ENCODE assay signal across 24 cellular contexts in genomic region chr16:35711435-35711834, GRCh38.
DNase-seq lines count a peak whose midpoint lies in the region; ATAC-seq and TF ChIP-seq lines count a peak whose summit lies in the region.
"Had no signal": no experiment of that assay in that cellular context is flagged by ENCODE, and none has a peak within 500 bp of the region (broad histone marks: within the 10 kb centered on the region; RNA-seq: fewer than 3 reads in every experiment).

No MANE protein-coding gene starts in this region.

- H3K4me1 Mint-ChIP-seq in activated CD8-positive, alpha-beta memory T cell treated with anti-CD3 and anti-CD28 coated beads, Interleukin-2, amount 10 ng/mL, durations not matched to agents 7 days and 5 days: no peaks in the 10 kb centered on the region
- H3K4me1 Mint-ChIP-seq in type B pancreatic cell (ENCODE audit: unreplicated experiment): no peaks in the 10 kb centered on the region
- H3K4me1 Mint-ChIP-seq in activated T-cell treated with anti-CD3 and anti-CD28 coated beads, Interleukin-2, amount 50 U/mL, for 4 hours (ENCODE audit: low read depth): no peaks in the 10 kb centered on the region
- H3K4me1 Mint-ChIP-seq: CD14-positive monocyte; CD4-positive, alpha-beta memory T cell had no signal

- 72 to 73% methylated on average over 6 of the region's 6 CpGs for WGBS in lung, 2 donors

- H3K9me3 ChIP-seq in RWPE2 (ENCODE audit: severe bottlenecking): peaks cover 5% of the 10 kb centered on the region
- H3K9me3 ChIP-seq in lung (ENCODE audit: control insufficient read depth in 2 of 2, insufficient read depth in 1 of 2, low read length in 1 of 2): peaks cover 6 to 9% of the 10 kb centered on the region in 2 donors
- no peaks in the 10 kb centered on the region for H3K9me3 ChIP-seq in gastrocnemius medialis
- H3K9me3 ChIP-seq: A549, BE2C, HAP-1 had no signal

- CTCF ChIA-PET in activated CD8-positive, alpha-beta memory T cell treated with anti-CD3 and anti-CD28 coated beads, Interleukin-2, amount 10 ng/mL, durations not matched to agents 7 days and 5 days (lab: Charles Lee): no interaction called here

- TF ChIP-seq CTCF in RWPE2 (IDR thresholded peaks at IDR 0.05; ENCODE audit: poor library complexity, severe bottlenecking) (no peak), lung (IDR thresholded peaks at IDR 0.05; ENCODE audit: control extremely low read depth, extremely low read depth) (no peak), type B pancreatic cell (conservative IDR thresholded peaks at IDR 0.05) (no peak), gastrocnemius medialis (IDR thresholded peaks at IDR 0.05 in 4 of 5, conservative IDR thresholded peaks at IDR 0.05 in 1 of 5) (no peak)

- H3K4me3 Mint-ChIP-seq in activated CD8-positive, alpha-beta memory T cell treated with anti-CD3 and anti-CD28 coated beads, Interleukin-2, amount 10 ng/mL, durations not matched to agents 7 days and 5 days: no peak overlapping the region
- no peak overlapping the region for H3K4me3 Mint-ChIP-seq in type B pancreatic cell
- H3K4me3 Mint-ChIP-seq in activated T-cell treated with anti-CD3 and anti-CD28 coated beads, Interleukin-2, amount 50 U/mL, for 4 hours: no peak overlapping the region
- H3K4me3 Mint-ChIP-seq: CD14-positive monocyte; CD4-positive, alpha-beta memory T cell; HFFc6 had no signal

- H3K27ac Mint-ChIP-seq in activated CD8-positive, alpha-beta memory T cell treated with anti-CD3 and anti-CD28 coated beads, Interleukin-2, amount 10 ng/mL, durations not matched to agents 7 days and 5 days: no peak overlapping the region
- no peak overlapping the region for H3K27ac Mint-ChIP-seq in type B pancreatic cell
- H3K27ac Mint-ChIP-seq: CD14-positive monocyte; CD4-positive, alpha-beta memory T cell; HFFc6 had no signal

- no peak for TF ChIP-seq POLR2A in gastrocnemius medialis (IDR thresholded peaks at IDR 0.05)

- H3K36me3 ChIP-seq in RWPE2 (ENCODE audit: low read depth) (no peaks in the 10 kb centered on the region), lung (ENCODE audit: control insufficient read depth in 2 of 2, insufficient read depth in 2 of 2, low read length in 2 of 2) (no peaks in the 10 kb centered on the region), gastrocnemius medialis (no peaks in the 10 kb centered on the region)
- H3K36me3 ChIP-seq: BE2C; BLaER1 treated with 17β-estradiol and CSF1 and Interleukin-3, amounts not matched to agents 10 nM and 100 nM; HAP-1 had no signal

- H3K27me3 ChIP-seq in RWPE2 (ENCODE audit: insufficient read depth, poor library complexity, severe bottlenecking): no peaks in the 10 kb centered on the region
- H3K27me3 ChIP-seq in lung (ENCODE audit: control insufficient read depth, insufficient read depth): no peaks in the 10 kb centered on the region
- no peaks in the 10 kb centered on the region for H3K27me3 ChIP-seq in gastrocnemius medialis
- H3K27me3 ChIP-seq: BE2C; BLaER1 treated with 17β-estradiol and CSF1 and Interleukin-3, amounts not matched to agents 10 nM and 100 nM had no signal

- ATAC-seq in activated CD8-positive, alpha-beta memory T cell treated with anti-CD3 and anti-CD28 coated beads, Interleukin-2, amount 10 ng/mL, durations not matched to agents 7 days and 5 days: no peak
- no peak for ATAC-seq in RWPE2 (ENCODE audit: low read depth)
- ATAC-seq in lung (ENCODE audit: insufficient read depth, low FRiP score): no peak
- no peak for ATAC-seq in gastrocnemius medialis
- no peak for ATAC-seq in activated T-cell treated with anti-CD3 and anti-CD28 coated beads, Interleukin-2, amount 50 U/mL, for 4 hours
- ATAC-seq: A549 had no signal

- no peaks in the 10 kb centered on the region for H3K27me3 Mint-ChIP-seq in activated CD8-positive, alpha-beta memory T cell treated with anti-CD3 and anti-CD28 coated beads, Interleukin-2, amount 10 ng/mL, durations not matched to agents 7 days and 5 days
- H3K27me3 Mint-ChIP-seq in type B pancreatic cell: no peaks in the 10 kb centered on the region
- H3K27me3 Mint-ChIP-seq in activated T-cell treated with anti-CD3 and anti-CD28 coated beads, Interleukin-2, amount 50 U/mL, for 4 hours (ENCODE audit: low read depth): no peaks in the 10 kb centered on the region
- H3K27me3 Mint-ChIP-seq: CD4-positive, alpha-beta memory T cell had no signal

- H3K9me3 Mint-ChIP-seq in activated CD8-positive, alpha-beta memory T cell treated with anti-CD3 and anti-CD28 coated beads, Interleukin-2, amount 10 ng/mL, durations not matched to agents 7 days and 5 days (ENCODE audit: low read depth): peaks cover 7% of the 10 kb centered on the region
- peaks cover 23% of the 10 kb centered on the region for H3K9me3 Mint-ChIP-seq in type B pancreatic cell
- H3K9me3 Mint-ChIP-seq in activated T-cell treated with anti-CD3 and anti-CD28 coated beads, Interleukin-2, amount 50 U/mL, for 4 hours: peaks cover 32% of the 10 kb centered on the region

- H3K36me3 Mint-ChIP-seq in activated CD8-positive, alpha-beta memory T cell treated with anti-CD3 and anti-CD28 coated beads, Interleukin-2, amount 10 ng/mL, durations not matched to agents 7 days and 5 days: no peaks in the 10 kb centered on the region
- no peaks in the 10 kb centered on the region for H3K36me3 Mint-ChIP-seq in type B pancreatic cell
- no peaks in the 10 kb centered on the region for H3K36me3 Mint-ChIP-seq in activated T-cell treated with anti-CD3 and anti-CD28 coated beads, Interleukin-2, amount 50 U/mL, for 4 hours (ENCODE audit: insufficient read depth)
- H3K36me3 Mint-ChIP-seq: CD14-positive monocyte had no signal

- DNase-seq in activated CD8-positive, alpha-beta memory T cell treated with anti-CD3 and anti-CD28 coated beads, Interleukin-2, amount 50 U/mL, for 48 hours: peak; percentile 7
- DNase-seq in activated CD8-positive, alpha-beta memory T cell treated with anti-CD3 and anti-CD28 coated beads, Interleukin-2, amount 10 ng/mL, durations not matched to agents 7 days and 5 days: no peak
- DNase-seq in RWPE2 (ENCODE audit: low spot score) (peak; percentile 19), lung (ENCODE audit: low spot score) (peak; percentile 17), type B pancreatic cell (ENCODE audit: extremely low spot score, unreplicated experiment) (peak; percentile 13), CD1c-positive myeloid dendritic cell (ENCODE audit: extremely low spot score) (no peak), gastrocnemius medialis (no peak)
- no peak for DNase-seq in activated T-cell treated with anti-CD3 and anti-CD28 coated beads, Interleukin-2, amount 50 U/mL, for 4 hours
- DNase-seq: ACHN; AML-193; BE2C; Calu3; CD4-positive, alpha-beta memory T cell; COR-L47; DMS53; DMS79 treated with DMSO at 0.1 percent for 48 hours; GF-D8; GOT3; HFFc6 had no signal

- intact Hi-C loops in gastrocnemius medialis (cut with DNase I; ENCODE audit: low total_unique reads): no loop called here

- H3K4me1 ChIP-seq in RWPE2 (ENCODE audit: insufficient read depth, poor library complexity, severe bottlenecking) (no peaks in the 10 kb centered on the region), lung (ENCODE audit: control insufficient read depth in 2 of 2, insufficient read depth in 2 of 2, low read length in 2 of 2) (no peaks in the 10 kb centered on the region), gastrocnemius medialis (no peaks in the 10 kb centered on the region)
- H3K4me1 ChIP-seq: A549; BE2C; BLaER1 treated with 17β-estradiol and CSF1 and Interleukin-3, amounts not matched to agents 10 nM and 100 nM; HAP-1 had no signal

- H3K4me3 ChIP-seq in RWPE2 (ENCODE audit: severe bottlenecking) (no peak overlapping the region), lung (no peak overlapping the region), gastrocnemius medialis (no peak overlapping the region)
- H3K4me3 ChIP-seq: A549; BLaER1 treated with 17β-estradiol and CSF1 and Interleukin-3, amounts not matched to agents 10 nM and 100 nM; HAP-1 had no signal

- in situ Hi-C loops in gastrocnemius medialis (cut with MboI; ENCODE audit: low sequenced_read_pairs in 4 of 4): no loop called here

- H3K27ac ChIP-seq in RWPE2 (ENCODE audit: poor library complexity, severe bottlenecking): no peak overlapping the region
- H3K27ac ChIP-seq in lung (ENCODE audit: low read depth in 1 of 2, low read length in 1 of 2): no peak overlapping the region
- H3K27ac ChIP-seq in gastrocnemius medialis: no peak overlapping the region
- H3K27ac ChIP-seq: 22Rv1; A549; BLaER1 treated with 17β-estradiol and CSF1 and Interleukin-3, amounts not matched to agents 10 nM and 100 nM had no signal

Comparison
In these comparisons a context has a peak if more than half of its experiments do, and no peak if none do; other contexts are left out.
1. DNase-seq: peak in activated CD8-positive, alpha-beta memory T cell treated with anti-CD3 and anti-CD28 coated beads, Interleukin-2, amount 50 U/mL, for 48 hours (single experiment), RWPE2 (single experiment), lung (single experiment) and type B pancreatic cell (single experiment); none in activated CD8-positive, alpha-beta memory T cell treated with anti-CD3 and anti-CD28 coated beads, Interleukin-2, amount 10 ng/mL, durations not matched to agents 7 days and 5 days (single experiment), CD1c-positive myeloid dendritic cell (single experiment), gastrocnemius medialis (0 of 2) and activated T-cell treated with anti-CD3 and anti-CD28 coated beads, Interleukin-2, amount 50 U/mL, for 4 hours (single experiment).